Comparison of ENCODE assay signal across 8 cellular contexts in genomic region chr2:97806738-97807618, GRCh38.
DNase-seq lines count a peak whose midpoint lies in the region; ATAC-seq, FAIRE-seq and TF ChIP-seq lines count a peak whose summit lies in the region.

No MANE protein-coding gene starts in this region.

- H4K20me1 ChIP-seq in OCI-LY3 (ENCODE audit: insufficient read depth, low read length) = peaks cover 7% of the 10 kb centered on the region; the same call in 1 of the 2 replicates

- H3K9me3 Mint-ChIP-seq in naive thymus-derived CD4-positive, alpha-beta T cell = no peaks in the 10 kb centered on the region

- peaks cover 70% of the 10 kb centered on the region for H3K36me3 ChIP-seq in OCI-LY3 (replicated peaks; ENCODE audit: low read depth, low read length)
- peaks cover 0 to 42% (median 12%) of the 10 kb centered on the region in 3 experiments for H3K36me3 ChIP-seq in naive thymus-derived CD4-positive, alpha-beta T cell (ENCODE audit: control insufficient read depth in 2 of 3, insufficient read depth in 3 of 3, low read length in 3 of 3)

- intact Hi-C loops in naive thymus-derived CD4-positive, alpha-beta T cell (cut with micrococcal nuclease) = loop anchor here (1.0 to 5.0 kb wide), 6 partner anchors 188 to 1259 kb away; partner anchors contain the start of gene TMEM131 (in 2 of the 2)

- FAIRE-seq in GM19239 (lab: Jason Lieb, UNC) = peak; percentile 93

- H3K4me1 Mint-ChIP-seq in naive thymus-derived CD4-positive, alpha-beta T cell = peaks cover 0 to 8% (median 0%) of the 10 kb centered on the region in 7 donors

- no peak overlapping the region for H2AFZ ChIP-seq in OCI-LY3 (ENCODE audit: low read depth, low read length)

- no peak overlapping the region; the same call in 1 of the 2 replicates for H3K9ac ChIP-seq in OCI-LY3 (ENCODE audit: low read length)

- no peaks in the 10 kb centered on the region for H3K27me3 ChIP-seq in OCI-LY3 (ENCODE audit: low read depth, low read length)
- no peaks in the 10 kb centered on the region for H3K27me3 ChIP-seq in naive thymus-derived CD4-positive, alpha-beta T cell (ENCODE audit: control insufficient read depth in 2 of 2, insufficient read depth in 2 of 2, low read length in 2 of 2)

- peaks cover 0 to 30% (median 19%) of the 10 kb centered on the region in 5 donors for H3K36me3 Mint-ChIP-seq in naive thymus-derived CD4-positive, alpha-beta T cell

- peak; percentile 97 for TF ChIP-seq CTCF in AG10803 (conservative IDR thresholded peaks at IDR 0.05; ENCODE audit: low read length)
- peak; percentile 89 for TF ChIP-seq CTCF in OCI-LY3 (IDR thresholded peaks at IDR 0.05; ENCODE audit: low read depth, low read length)

- CTCF ChIA-PET in naive thymus-derived CD4-positive, alpha-beta T cell (lab: Charles Lee) = interaction anchor here (0.6 to 1.6 kb wide), 18 partner anchors 8 to 603 kb away, joined by 3 to 21 read pairs (median 3); no protein-coding TSS in a partner anchor

- POLR2A ChIA-PET in naive thymus-derived CD4-positive, alpha-beta T cell (lab: Charles Lee) = interaction anchor here (1.3 kb wide), 1 partner anchor 573 kb away, joined by 3 read pairs; no protein-coding TSS in a partner anchor

- ATAC-seq in esophagus mucosa = peak; percentile 90
- peak; percentile 97 for ATAC-seq in naive thymus-derived CD4-positive, alpha-beta T cell

- no peak overlapping the region for H3K4me3 Mint-ChIP-seq in naive thymus-derived CD4-positive, alpha-beta T cell

- no peaks in the 10 kb centered on the region for H3K79me2 ChIP-seq in OCI-LY3 (ENCODE audit: low read length)

- peak overlapping the region; percentile 33; the same call in 1 of the 2 replicates for H3K4me2 ChIP-seq in OCI-LY3 (ENCODE audit: low read length)

- H3K9me3 ChIP-seq in OCI-LY3 (ENCODE audit: insufficient read depth, low read length) = no peaks in the 10 kb centered on the region
- H3K9me3 ChIP-seq in naive thymus-derived CD4-positive, alpha-beta T cell (ENCODE audit: control insufficient read depth in 2 of 3, low read length in 3 of 3) = no peaks in the 10 kb centered on the region

- no peaks in the 10 kb centered on the region for H3K27me3 Mint-ChIP-seq in naive thymus-derived CD4-positive, alpha-beta T cell

- H3K4me1 ChIP-seq in OCI-LY3 (ENCODE audit: low read length) = peaks cover 8% of the 10 kb centered on the region
- peaks cover 0 to 6% of the 10 kb centered on the region in 2 donors for H3K4me1 ChIP-seq in naive thymus-derived CD4-positive, alpha-beta T cell (ENCODE audit: control insufficient read depth in 2 of 2, insufficient read depth in 2 of 2, low read length in 2 of 2)

- H3K27ac Mint-ChIP-seq in naive thymus-derived CD4-positive, alpha-beta T cell = no peak overlapping the region

- no peak overlapping the region for H3K4me3 ChIP-seq in AG10803 (ENCODE audit: low read length)
- H3K4me3 ChIP-seq in Jurkat, Clone E6-1 (ENCODE audit: low read length) = no peak overlapping the region
- H3K4me3 ChIP-seq in OCI-LY3 (ENCODE audit: low read length) = no peak overlapping the region
- H3K4me3 ChIP-seq in naive thymus-derived CD4-positive, alpha-beta T cell (ENCODE audit: low read length) = no peak overlapping the region

- H3K27ac ChIP-seq in OCI-LY3 (ENCODE audit: low read length) = no peak overlapping the region
- H3K27ac ChIP-seq in naive thymus-derived CD4-positive, alpha-beta T cell (ENCODE audit: low read depth, low read length) = no peak overlapping the region

- peak; percentile 70 for DNase-seq in AG10803 (ENCODE audit: low read depth)
- DNase-seq in GM19239 (ENCODE audit: insufficient read length, low spot score) = peak; percentile 51
- peak; percentile 68 for DNase-seq in Jurkat, Clone E6-1 (ENCODE audit: low read depth, low spot score)
- DNase-seq in activated T-cell treated with anti-CD3 and anti-CD28 coated beads for 24 hours (ENCODE audit: low read depth) = peak; percentile 67
- peak; percentile 48 to 75 (median 69) for DNase-seq in naive thymus-derived CD4-positive, alpha-beta T cell
- DNase-seq in stimulated activated CD8-positive, alpha-beta memory T cell treated with anti-CD3 and anti-CD28 coated beads, Interleukin-7, amount 100 ng/mL, for 4 hours (ENCODE audit: low read depth in 2 of 2) = peak; percentile 57 to 65
